Comparison of ENCODE assay signal across 10 cellular contexts in genomic region chr2:234564719-234565118, GRCh38.
DNase-seq lines count a peak whose midpoint lies in the region; ATAC-seq and TF ChIP-seq lines count a peak whose summit lies in the region.
"Had no signal": no experiment of that assay in that cellular context is flagged by ENCODE, and none has a peak within 500 bp of the region (broad histone marks: within the 10 kb centered on the region; RNA-seq: fewer than 3 reads in every experiment).

No MANE protein-coding gene starts in this region.

- no peak for ATAC-seq in GM19455 (IDR thresholded peaks at IDR 0.05; ENCODE audit: unreplicated experiment)

- TF ChIP-seq CTCF in choroid plexus epithelial cell (conservative IDR thresholded peaks at IDR 0.05; ENCODE audit: low read depth, low read length), result peak; percentile 64

- DNase-seq in GM04503 (ENCODE audit: low read depth), result peak; percentile 35
- peak; percentile 73 for DNase-seq in NCI-H2196 treated with DMSO at 0.1 percent for 48 hours (lab: John Stamatoyannopoulos, UW; ENCODE audit: unreplicated experiment)
- DNase-seq in choroid plexus epithelial cell (ENCODE audit: low read depth), result peak; percentile 70
- DNase-seq in pons (ENCODE audit: low spot score), result peak; percentile 39
- DNase-seq in mesenteric fat pad (ENCODE audit: low spot score), result no peak
- no peak for DNase-seq in GM19238 (ENCODE audit: insufficient read length, low spot score)
- DNase-seq in OCI-M1 (lab: John Stamatoyannopoulos, UW), result no peak
- DNase-seq: activated CD4-positive, CD25-positive, alpha-beta regulatory T cell had no signal

- no peak overlapping the region for H3K4me3 ChIP-seq in choroid plexus epithelial cell (ENCODE audit: low read depth, low read length)
- H3K4me3 ChIP-seq: thoracic aorta had no signal

Comparison
In these comparisons a context has a peak if more than half of its experiments do, and no peak if none do; other contexts are left out.
1. DNase-seq: peak in GM04503 (single experiment), NCI-H2196 treated with DMSO at 0.1 percent for 48 hours (single experiment), choroid plexus epithelial cell (single experiment) and pons (single experiment); none in mesenteric fat pad (single experiment), GM19238 (single experiment) and OCI-M1 (single experiment).